1 cellular context compared by ENCODE assay signal in genomic region chr7:127380479-127380878, GRCh38.
A peak's percentile ranks its signal among the peaks of the same experiment; 100 is the strongest.
TF ChIP-seq lines count a peak whose summit lies in the region.

No MANE protein-coding gene starts in this region.

TF ChIP-seq in K562, 482 proteins besides CTCF, POLR2A, EP300 and RAD21:
- TF ChIP-seq MCM7 (IDR thresholded peaks at IDR 0.05) (no peak), EHMT2 (IDR thresholded peaks at IDR 0.05) (0 out of 2 replicates have a peak, but pooled peaks have one; percentile 40), ZBTB40 (IDR thresholded peaks at IDR 0.05) (0 out of 2 replicates have a peak, but pooled peaks have one; percentile 21), ZBTB40 (CRISPR knock-in tag; IDR thresholded peaks at IDR 0.05) (no peak), FOXA3 (CRISPR knock-in tag; conservative IDR thresholded peaks at IDR 0.05 in 1 of 2, IDR thresholded peaks at IDR 0.05 in 1 of 2) (peak in 1 of 2 experiments; percentile 56; a peak in 1 of 4 replicates)
